Comparison of ENCODE assay signal across 25 cellular contexts in the genomic region with DNA sequence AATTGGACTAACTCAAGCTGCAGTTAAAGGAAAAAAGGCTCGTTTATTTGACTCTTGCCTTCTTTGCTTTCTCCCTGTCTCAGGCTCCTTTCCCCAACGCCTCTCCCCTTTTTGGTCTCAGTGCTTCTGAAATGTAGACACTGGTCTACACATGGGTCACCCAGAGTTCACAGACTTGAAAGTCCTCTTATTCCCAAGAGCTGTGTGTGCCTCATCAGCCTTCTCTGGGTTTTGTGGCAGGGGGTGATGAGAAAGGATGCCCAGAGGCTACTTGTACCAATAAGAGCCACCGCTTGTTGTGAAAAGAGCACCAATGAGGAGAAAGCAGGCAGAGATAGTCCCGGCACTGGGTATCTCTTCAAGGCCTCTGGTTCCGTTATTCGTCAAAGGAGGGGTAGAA.
DNase-seq lines count a peak whose midpoint lies in the region; ATAC-seq, FAIRE-seq and TF ChIP-seq lines count a peak whose summit lies in the region.
"Had no signal": no experiment of that assay in that cellular context is flagged by ENCODE, and none has a peak within 500 bp of the region (broad histone marks: within the 10 kb centered on the region; RNA-seq: fewer than 3 reads in every experiment).

No MANE protein-coding gene starts in this region.

- no peaks in the 10 kb centered on the region for H3K9me3 ChIP-seq in keratinocyte (ENCODE audit: control insufficient read depth, low read depth, low read length)
- H3K9me3 ChIP-seq in effector memory CD4-positive, alpha-beta T cell (ENCODE audit: control insufficient read depth, low read length): no peaks in the 10 kb centered on the region
- H3K9me3 ChIP-seq: BLaER1 treated with 17β-estradiol and CSF1 and Interleukin-3, amounts not matched to agents 10 nM and 100 nM; tibial nerve had no signal

- H4K20me1 ChIP-seq in keratinocyte (ENCODE audit: control insufficient read depth, extremely low read depth, insufficient read depth, low read length): no peaks in the 10 kb centered on the region
- H4K20me1 ChIP-seq: BLaER1 treated with 17β-estradiol and CSF1 and Interleukin-3, amounts not matched to agents 10 nM and 100 nM had no signal

- H3K36me3 Mint-ChIP-seq in HFFc6 (ENCODE audit: low read depth): peaks cover 16% of the 10 kb centered on the region; the same call in 1 of the 2 replicates
- no peaks in the 10 kb centered on the region for H3K36me3 Mint-ChIP-seq in natural killer cell
- H3K36me3 Mint-ChIP-seq: activated naive CD4-positive, alpha-beta T cell treated with anti-CD3 and anti-CD28 coated beads, Interleukin-2, amount 10 ng/mL, durations not matched to agents 7 days and 5 days; stimulated activated naive B cell treated with anti-CD40 and anti-IgM and Interleukin-4, amounts not matched to agents 10 μg/mL and 1 μg/mL and 100 μg/mL, for 72 hours had no signal

- peaks cover 80% of the 10 kb centered on the region for H3K4me1 Mint-ChIP-seq in HFFc6 (ENCODE audit: low read depth)
- no peaks in the 10 kb centered on the region for H3K4me1 Mint-ChIP-seq in natural killer cell
- H3K4me1 Mint-ChIP-seq: activated naive CD4-positive, alpha-beta T cell treated with anti-CD3 and anti-CD28 coated beads, Interleukin-2, amount 10 ng/mL, durations not matched to agents 7 days and 5 days had no signal

- ATAC-seq in HG03439 (IDR thresholded peaks at IDR 0.05; ENCODE audit: unreplicated experiment): no peak
- ATAC-seq in natural killer cell: no peak
- ATAC-seq: HCT116; stimulated activated naive B cell treated with anti-CD40 and anti-IgM and Interleukin-4, amounts not matched to agents 10 μg/mL and 1 μg/mL and 100 μg/mL, for 72 hours had no signal

- peaks cover 8% of the 10 kb centered on the region for H3K4me1 ChIP-seq in keratinocyte (ENCODE audit: control insufficient read depth, extremely low read depth, insufficient read depth, low read length)
- no peaks in the 10 kb centered on the region for H3K4me1 ChIP-seq in effector memory CD4-positive, alpha-beta T cell (ENCODE audit: control insufficient read depth, insufficient read depth, low read length, poor library complexity, severe bottlenecking)

- peak overlapping the region; percentile 70 for H3K27ac Mint-ChIP-seq in HFFc6
- H3K27ac Mint-ChIP-seq in natural killer cell: no peak overlapping the region
- H3K27ac Mint-ChIP-seq: activated naive CD4-positive, alpha-beta T cell treated with anti-CD3 and anti-CD28 coated beads, Interleukin-2, amount 10 ng/mL, durations not matched to agents 7 days and 5 days; stimulated activated naive B cell treated with anti-CD40 and anti-IgM and Interleukin-4, amounts not matched to agents 10 μg/mL and 1 μg/mL and 100 μg/mL, for 72 hours; T-helper 1 cell treated with Interleukin-12 subunit alpha and Interleukin-12 subunit beta and Interleukin-4 antibody, amounts not matched to agents 30 μg/mL and 1 μg/mL, for 36 hours had no signal

- H3K4me3 ChIP-seq in choroid plexus epithelial cell (ENCODE audit: low read depth, low read length): no peak overlapping the region
- H3K4me3 ChIP-seq in keratinocyte (ENCODE audit: control insufficient read depth in 2 of 3, extremely low read depth in 1 of 3, insufficient read depth in 2 of 3, low read depth in 1 of 3, low read length in 3 of 3): no peak overlapping the region
- H3K4me3 ChIP-seq in effector memory CD4-positive, alpha-beta T cell (ENCODE audit: insufficient read depth, low read depth, low read length, poor library complexity, severe bottlenecking): no peak overlapping the region
- H3K4me3 ChIP-seq in lower leg skin (ENCODE audit: low read depth, poor library complexity, severe bottlenecking): no peak overlapping the region
- H3K4me3 ChIP-seq: BLaER1 treated with 17β-estradiol and CSF1 and Interleukin-3, amounts not matched to agents 10 nM and 100 nM; tibial nerve had no signal

- no peak for TF ChIP-seq POLR2A in lower leg skin (IDR thresholded peaks at IDR 0.05)

- DNase-seq in HFFc6 (no peak), choroid plexus epithelial cell (ENCODE audit: low read depth) (peak; percentile 40), keratinocyte (ENCODE audit: low read depth, low spot score) (no peak), lower leg skin (ENCODE audit: low spot score in 2 of 2) (no peak), natural killer cell (no peak)
- no peak for DNase-seq in effector memory CD4-positive, alpha-beta T cell
- DNase-seq: activated CD4-positive, alpha-beta T cell treated with anti-CD3 and anti-CD28 coated beads, Interleukin-2, amount 50 U/mL, for 48 hours; activated naive CD4-positive, alpha-beta T cell treated with anti-CD3 and anti-CD28 coated beads, Interleukin-2, amount 10 ng/mL, durations not matched to agents 7 days and 5 days; activated T-cell treated with anti-CD3 and anti-CD28 coated beads for 4 hours; aorta; NCI-H1436 treated with DMSO at 0.1 percent for 48 hours; NCI-H2171; NCI-H69; retina; SIG-M5; stimulated activated naive B cell treated with anti-CD40 and anti-IgM and Interleukin-4, amounts not matched to agents 10 μg/mL and 1 μg/mL and 100 μg/mL, for 72 hours had no signal

- intact Hi-C loops in lower leg skin (cut with DNase I; ENCODE audit: low total_unique reads): no loop called here
- intact Hi-C loops in natural killer cell (cut with micrococcal nuclease): no loop called here

- H3K9me3 Mint-ChIP-seq in HFFc6: no peaks in the 10 kb centered on the region
- peaks cover 0 to 2% of the 10 kb centered on the region in 2 donors for H3K9me3 Mint-ChIP-seq in natural killer cell
- H3K9me3 Mint-ChIP-seq: activated naive CD4-positive, alpha-beta T cell treated with anti-CD3 and anti-CD28 coated beads, Interleukin-2, amount 10 ng/mL, durations not matched to agents 7 days and 5 days; stimulated activated naive B cell treated with anti-CD40 and anti-IgM and Interleukin-4, amounts not matched to agents 10 μg/mL and 1 μg/mL and 100 μg/mL, for 72 hours; T-helper 1 cell treated with Interleukin-12 subunit alpha and Interleukin-12 subunit beta and Interleukin-4 antibody, amounts not matched to agents 30 μg/mL and 1 μg/mL, for 36 hours had no signal

- no peaks in the 10 kb centered on the region for H3K27me3 ChIP-seq in keratinocyte (ENCODE audit: control insufficient read depth, extremely low read depth, insufficient read depth, low read length)
- no peaks in the 10 kb centered on the region for H3K27me3 ChIP-seq in effector memory CD4-positive, alpha-beta T cell (replicated peaks; ENCODE audit: control insufficient read depth, insufficient read depth, low read length, poor library complexity, severe bottlenecking)
- H3K27me3 ChIP-seq: BLaER1 treated with 17β-estradiol and CSF1 and Interleukin-3, amounts not matched to agents 10 nM and 100 nM; tibial nerve had no signal

- H3K9me1 ChIP-seq in keratinocyte (ENCODE audit: control insufficient read depth, extremely low read depth, insufficient read depth, low read length): no peaks in the 10 kb centered on the region

- H3K4me3 Mint-ChIP-seq in HFFc6: peak overlapping the region; percentile 73; the same call in 1 of the 2 replicates
- no peak overlapping the region for H3K4me3 Mint-ChIP-seq in natural killer cell
- H3K4me3 Mint-ChIP-seq: activated naive CD4-positive, alpha-beta T cell treated with anti-CD3 and anti-CD28 coated beads, Interleukin-2, amount 10 ng/mL, durations not matched to agents 7 days and 5 days; stimulated activated naive B cell treated with anti-CD40 and anti-IgM and Interleukin-4, amounts not matched to agents 10 μg/mL and 1 μg/mL and 100 μg/mL, for 72 hours; T-helper 1 cell treated with Interleukin-12 subunit alpha and Interleukin-12 subunit beta and Interleukin-4 antibody, amounts not matched to agents 30 μg/mL and 1 μg/mL, for 36 hours had no signal

- FAIRE-seq in keratinocyte (lab: Jason Lieb, UNC): peak; percentile 44
- FAIRE-seq: colon, D721Med, endometrium, G401.6 had no signal

- H2AFZ ChIP-seq in keratinocyte (ENCODE audit: control insufficient read depth, low read length): no peak overlapping the region

- no peaks in the 10 kb centered on the region for H3K36me3 ChIP-seq in keratinocyte (ENCODE audit: control insufficient read depth in 2 of 2, extremely low read depth in 1 of 2, insufficient read depth in 2 of 2, low read length in 2 of 2)
- no peaks in the 10 kb centered on the region for H3K36me3 ChIP-seq in effector memory CD4-positive, alpha-beta T cell (ENCODE audit: control insufficient read depth, insufficient read depth, low read length)
- H3K36me3 ChIP-seq: BLaER1 treated with 17β-estradiol and CSF1 and Interleukin-3, amounts not matched to agents 10 nM and 100 nM; tibial nerve had no signal

- dilution Hi-C loops in keratinocyte (cut with MboI; ENCODE audit: extremely low pct_ligation_motif_present, low sequenced_read_pairs): no loop called here

- H3K27ac ChIP-seq in keratinocyte (ENCODE audit: control insufficient read depth, insufficient read depth, low read length): no peak overlapping the region
- H3K27ac ChIP-seq in effector memory CD4-positive, alpha-beta T cell (ENCODE audit: insufficient read depth, low read length, poor library complexity, severe bottlenecking): no peak overlapping the region
- H3K27ac ChIP-seq: BLaER1 treated with 17β-estradiol and CSF1 and Interleukin-3, amounts not matched to agents 10 nM and 100 nM had no signal

- no peak overlapping the region for H3K4me2 ChIP-seq in keratinocyte (ENCODE audit: control insufficient read depth, extremely low read depth, insufficient read depth, low read depth, low read length)
- H3K4me2 ChIP-seq: BLaER1 treated with 17β-estradiol and CSF1 and Interleukin-3, amounts not matched to agents 10 nM and 100 nM had no signal

- WGBS in lower leg skin, 2 donors: 82 to 84% methylated on average over 6 of the region's 6 CpGs

- no peak overlapping the region for H3K9ac ChIP-seq in keratinocyte (ENCODE audit: control insufficient read depth, extremely low read depth, insufficient read depth, low read length)
- H3K9ac ChIP-seq: BLaER1 treated with 17β-estradiol and CSF1 and Interleukin-3, amounts not matched to agents 10 nM and 100 nM had no signal

- TF ChIP-seq CTCF in HFFc6 (IDR thresholded peaks at IDR 0.05) (no peak), choroid plexus epithelial cell (conservative IDR thresholded peaks at IDR 0.05; ENCODE audit: low read depth, low read length) (no peak), keratinocyte (optimal IDR thresholded peaks at IDR 0.05 in 1 of 3, IDR thresholded peaks at IDR 0.05 in 1 of 3, conservative IDR thresholded peaks at IDR 0.05 in 1 of 3; ENCODE audit: extremely low read depth in 1 of 3, insufficient read depth in 2 of 3, low read length in 3 of 3) (no peak), lower leg skin (IDR thresholded peaks at IDR 0.05) (no peak), natural killer cell (IDR thresholded peaks at IDR 0.05) (no peak)

- H3K27me3 Mint-ChIP-seq in HFFc6 (ENCODE audit: insufficient read depth): peaks cover 3% of the 10 kb centered on the region
- no peaks in the 10 kb centered on the region for H3K27me3 Mint-ChIP-seq in natural killer cell (ENCODE audit: low read depth in 2 of 2)
- H3K27me3 Mint-ChIP-seq: activated naive CD4-positive, alpha-beta T cell treated with anti-CD3 and anti-CD28 coated beads, Interleukin-2, amount 10 ng/mL, durations not matched to agents 7 days and 5 days had no signal

- H3K79me2 ChIP-seq in keratinocyte (ENCODE audit: control insufficient read depth, insufficient read depth, low read length): no peaks in the 10 kb centered on the region
